ENCODE assay signal across 8 cellular contexts in genomic region chr6:34237722-34238506, GRCh38. TPM values are rescaled to one million over a fixed set of nuclear protein-coding genes. Genes with fewer than 3 reads are reported as not detected.
DNase-seq lines count a peak whose midpoint lies in the region; ATAC-seq and TF ChIP-seq lines count a peak whose summit lies in the region.

No MANE protein-coding gene starts in this region.

- H3K9me3 ChIP-seq in Panc1 (ENCODE audit: control insufficient read depth, insufficient read depth, low read depth, low read length) (no peaks in the 10 kb centered on the region), ovary (no peaks in the 10 kb centered on the region)

- H3K9me3 Mint-ChIP-seq in HFFc6, result no peaks in the 10 kb centered on the region

- peak overlapping the region; percentile 98 for H3K27ac Mint-ChIP-seq in HFFc6

- POLR2A ChIA-PET in Panc1 (lab: Charles Lee), result no interaction called here

- TF ChIP-seq CTCF in HFFc6 (IDR thresholded peaks at IDR 0.05) (peak; percentile 66), Panc1 (IDR thresholded peaks at IDR 0.05) (peak; percentile 20; the same call in 1 of the 2 replicates), ovary (IDR thresholded peaks at IDR 0.05) (no peak)

- intact Hi-C loops in Panc1 (cut with micrococcal nuclease; ENCODE audit: unreplicated experiment), result no loop called here
- intact Hi-C loops in ovary (cut with DNase I), result no loop called here

- H3K4me1 Mint-ChIP-seq in HFFc6 (ENCODE audit: low read depth), result peaks cover 60% of the 10 kb centered on the region

- peak; percentile 30 for DNase-seq in DMS114 treated with DMSO at 0.1 percent for 48 hours (lab: John Stamatoyannopoulos, UW; ENCODE audit: unreplicated experiment)
- no peak for DNase-seq in HFFc6
- no peak for DNase-seq in Panc1 (ENCODE audit: low read depth, low spot score)
- peak; percentile 61 for DNase-seq in activated effector memory CD4-positive, alpha-beta T cell treated with Interleukin-2 at 50 U/mL for 16 hours
- DNase-seq in globus pallidus (ENCODE audit: low spot score), result peak; percentile 40
- DNase-seq in ovary, result peak in 3 of 5 donors; percentile 35 to 55 (median 52)
- DNase-seq in iPS-NIHi7 (ENCODE audit: extremely low spot score), result no peak

- no peak for TF ChIP-seq EP300 in ovary (IDR thresholded peaks at IDR 0.05)

- ATAC-seq in Panc1 (peak; percentile 11), HG03095 (IDR thresholded peaks at IDR 0.05; ENCODE audit: unreplicated experiment) (no peak)

- H3K36me3 ChIP-seq in Panc1 (ENCODE audit: control insufficient read depth, insufficient read depth, low read length), result peaks cover 3% of the 10 kb centered on the region; the same call in 1 of the 2 replicates
- H3K36me3 ChIP-seq in ovary, result no peaks in the 10 kb centered on the region

- H3K4me3 ChIP-seq in Panc1 (ENCODE audit: low read depth in 2 of 2, low read length in 2 of 2) (peak overlapping the region; percentile 73 to 78), ovary (peak overlapping the region; percentile 63)

- TF ChIP-seq POLR2A in ovary (IDR thresholded peaks at IDR 0.05), result no peak

- H3K27me3 ChIP-seq in Panc1 (ENCODE audit: control insufficient read depth, insufficient read depth, low read length) (no peaks in the 10 kb centered on the region), ovary (no peaks in the 10 kb centered on the region)

- H3K36me3 Mint-ChIP-seq in HFFc6 (ENCODE audit: low read depth), result peaks cover 39% of the 10 kb centered on the region; the same call in 1 of the 2 replicates

- BruUV-seq in Panc1 (replicated peaks; lab: Mats Ljungman, UMichigan), result no TSS peak

- H3K27ac ChIP-seq in Panc1 (ENCODE audit: low read length), result peak overlapping the region; percentile 90
- H3K27ac ChIP-seq in ovary, result peak overlapping the region in 1 of 2 donors; percentile 53

- CTCF ChIA-PET in Panc1 (lab: Charles Lee), result no interaction called here

- H3K4me1 ChIP-seq in Panc1 (ENCODE audit: control insufficient read depth, insufficient read depth, low read length) (peaks cover 52% of the 10 kb centered on the region), ovary (ENCODE audit: insufficient read depth) (no peaks in the 10 kb centered on the region)

- peaks cover 4% of the 10 kb centered on the region for H3K27me3 Mint-ChIP-seq in HFFc6 (ENCODE audit: insufficient read depth)

- peak overlapping the region; percentile 92 for H3K4me3 Mint-ChIP-seq in HFFc6

- in situ Hi-C loops in Panc1 (cut with HindIII; ENCODE audit: low pct_unique_long_range_greater_than_20kb, low sequenced_read_pairs), result no loop called here

- 10 to 16% (median 11%) methylated on average over 49 to 64 of the region's 64 CpGs for WGBS in ovary, 3 donors

RNA-seq across cellular contexts. Expression of gene HMGA1, which starts 1.2 kb away (rescaled TPM):
- total RNA-seq in HFFc6 (2021; fragmentation: NEBNext Ultra II Directional; extraction: Animal tissue kit (Norgen Biotek cat#: 25700)), result 1,000 to 10,000 TPM in 4 of 6 experiments, 100 to 1,000 TPM in 2; 687 to 1,047 (median 1,018) TPM
- total RNA-seq in Panc1 (2021; ENCODE audit: unreplicated experiment), result 444 TPM
- polyA plus RNA-seq in Panc1 (2012; ENCODE audit: insufficient read length), result 488 TPM
- 10 to 100 TPM in 4 of 7 donors, 1 to 10 TPM in 3; 5.1 to 39.9 (median 10.4) TPM for total RNA-seq in ovary
- polyA plus RNA-seq in ovary, result 1 to 10 TPM; 2.4 to 5.6 TPM

RNA-seq across cellular contexts. Expression of gene SMIM29, which starts 10.9 kb away (rescaled TPM):
- total RNA-seq in HFFc6 (2021; fragmentation: NEBNext Ultra II Directional; extraction: Animal tissue kit (Norgen Biotek cat#: 25700)), result 10 to 100 TPM; 35.0 to 44.8 (median 36.9) TPM
- total RNA-seq in Panc1 (2021; ENCODE audit: unreplicated experiment) (35.6 TPM), ovary (10 to 100 TPM; 14.7 to 26.6 (median 17.8) TPM)
- polyA plus RNA-seq in Panc1 (2012; ENCODE audit: insufficient read length), result 43.7 TPM
- 10 to 100 TPM in 1 of 2 donors, 1 to 10 TPM in 1; 2.0 to 26.3 TPM for polyA plus RNA-seq in ovary

Comparison
In these comparisons a context has a peak if more than half of its experiments do, and no peak if none do; other contexts are left out.
1. DNase-seq: peak in DMS114 treated with DMSO at 0.1 percent for 48 hours (single experiment), activated effector memory CD4-positive, alpha-beta T cell treated with Interleukin-2 at 50 U/mL for 16 hours (single experiment), globus pallidus (single experiment) and ovary (3 of 5); none in HFFc6 (single experiment), Panc1 (single experiment) and iPS-NIHi7 (single experiment).
2. CTCF ChIP-seq: peak in HFFc6 (single experiment) and Panc1 (single experiment); none in ovary (0 of 3).
3. RNA of gene HMGA1, which starts 1.2 kb away (total RNA-seq): 687 to 1,047 TPM in HFFc6 and 444 TPM in Panc1 (single experiment); 5.1 to 39.9 TPM in ovary; every median in the first group is over 10 times any median in the second.